In genomic region chr11:112227471-112227870, GRCh38 we compare ENCODE assay signal across 2 cellular contexts.
TF ChIP-seq lines count a peak whose summit lies in the region.

No MANE protein-coding gene starts in this region.

TF ChIP-seq in GM23338, 12 proteins besides CTCF, POLR2A, EP300 and RAD21 (continued from another document):
- no peak for TF ChIP-seq ZNF462 (CRISPR knock-in tag; IDR thresholded peaks at IDR 0.05)
- no peak for TF ChIP-seq NANOG (IDR thresholded peaks at IDR 0.05; ENCODE audit: borderline replicate concordance)
- TF ChIP-seq JUNB (IDR thresholded peaks at IDR 0.05; ENCODE audit: unreplicated experiment): no peak
- TF ChIP-seq ETS1 (IDR thresholded peaks at IDR 0.05): no peak
- no peak for TF ChIP-seq EZH2 (IDR thresholded peaks at IDR 0.05; ENCODE audit: low read depth, unreplicated experiment)
- TF ChIP-seq REST (IDR thresholded peaks at IDR 0.05; ENCODE audit: unreplicated experiment): no peak

TF ChIP-seq in WTC11, 78 proteins besides CTCF, POLR2A, EP300 and RAD21 (continued from another document):
- TF ChIP-seq AR (CRISPR knock-in tag; IDR thresholded peaks at IDR 0.05) (no peak), SOX15 (CRISPR knock-in tag; IDR thresholded peaks at IDR 0.05) (no peak), JAZF1 (CRISPR knock-in tag; IDR thresholded peaks at IDR 0.05) (no peak), TP53 (CRISPR knock-in tag; IDR thresholded peaks at IDR 0.05) (no peak), NFYB (CRISPR knock-in tag; conservative IDR thresholded peaks at IDR 0.05; ENCODE audit: low read depth) (no peak), TEAD4 (CRISPR knock-in tag; IDR thresholded peaks at IDR 0.05) (no peak), ZSCAN18 (CRISPR knock-in tag; IDR thresholded peaks at IDR 0.05) (no peak), ESRRA (CRISPR knock-in tag; IDR thresholded peaks at IDR 0.05; ENCODE audit: borderline replicate concordance) (no peak), RORB (CRISPR knock-in tag; IDR thresholded peaks at IDR 0.05) (no peak), CREB1 (CRISPR knock-in tag; IDR thresholded peaks at IDR 0.05) (no peak), ZNF671 (CRISPR knock-in tag; IDR thresholded peaks at IDR 0.05) (no peak), KAT7 (CRISPR knock-in tag; IDR thresholded peaks at IDR 0.05; ENCODE audit: borderline replicate concordance) (no peak), ETV6 (CRISPR knock-in tag; IDR thresholded peaks at IDR 0.05) (no peak), SMAD4 (CRISPR knock-in tag; IDR thresholded peaks at IDR 0.05) (no peak), MLX (CRISPR knock-in tag; IDR thresholded peaks at IDR 0.05) (no peak)
